Comparison of ENCODE assay signal across 30 cellular contexts in genomic region chr7:106095634-106096033, GRCh38.
"Had no signal": no experiment of that assay in that cellular context is flagged by ENCODE, and none has a peak within 500 bp of the region (broad histone marks: within the 10 kb centered on the region; RNA-seq: fewer than 3 reads in every experiment).

No MANE protein-coding gene starts in this region.

- H3K27ac ChIP-seq: esophagus muscularis mucosa, foreskin keratinocyte, gastroesophageal sphincter, heart left ventricle, hepatocyte, neural progenitor cell, parathyroid adenoma, right lobe of liver, suprapubic skin, transverse colon, upper lobe of right lung, uterus had no signal

- DNase-seq: dermis blood vessel endothelial cell; effector memory CD4-positive, alpha-beta T cell; foreskin keratinocyte; heart left ventricle; kidney; mesenchymal stem cell; midbrain; naive thymus-derived CD4-positive, alpha-beta T cell; right lobe of liver; stimulated activated CD4-positive, alpha-beta T cell treated with anti-CD3 and anti-CD28 coated beads, Interleukin-12 subunit alpha, Interleukin-12 subunit beta, amount 100 ng/mL, for 4 hours; stimulated activated CD4-positive, alpha-beta T cell treated with anti-CD3 and anti-CD28 coated beads, Interleukin-1b, Interleukin-23, amount 100 ng/mL, for 48 hours; stimulated activated CD4-positive, alpha-beta T cell treated with anti-CD3 and anti-CD28 coated beads, Interleukin-4, amount 100 ng/mL, for 1 hour; stimulated activated CD8-positive, alpha-beta memory T cell treated with anti-CD3 and anti-CD28 coated beads, Interleukin-4, amount 100 ng/mL, for 48 hours; stimulated activated naive CD4-positive, alpha-beta T cell; stimulated activated naive CD8-positive, alpha-beta T cell treated with anti-CD3 and anti-CD28 coated beads, Interleukin-15, amount 100 ng/mL, for 72 hours; transverse colon; upper lobe of right lung; uterus had no signal

- H3K27me3 ChIP-seq: esophagus muscularis mucosa, foreskin keratinocyte, gastroesophageal sphincter, heart left ventricle, hepatocyte, neural progenitor cell, right lobe of liver, suprapubic skin, transverse colon, upper lobe of right lung, uterus had no signal

- H3K4me3 Mint-ChIP-seq: naive thymus-derived CD4-positive, alpha-beta T cell; nephron; neural progenitor cell; stimulated activated naive CD8-positive, alpha-beta T cell treated with anti-CD3 and anti-CD28 coated beads, Interleukin-15, amount 100 ng/mL, for 72 hours had no signal

- H3K9me3 Mint-ChIP-seq: naive thymus-derived CD4-positive, alpha-beta T cell; nephron; neural progenitor cell; stimulated activated naive CD8-positive, alpha-beta T cell treated with anti-CD3 and anti-CD28 coated beads, Interleukin-15, amount 100 ng/mL, for 72 hours had no signal

- H3K4me2 ChIP-seq: hepatocyte, neural progenitor cell, smooth muscle cell had no signal

- H3K9me3 ChIP-seq: esophagus muscularis mucosa, gastroesophageal sphincter, heart left ventricle, right lobe of liver, suprapubic skin, transverse colon, upper lobe of right lung, uterus had no signal

- H3K4me1 Mint-ChIP-seq: neural progenitor cell had no signal

- ATAC-seq: foreskin keratinocyte; gastroesophageal sphincter; heart left ventricle; left lobe of liver; naive thymus-derived CD4-positive, alpha-beta T cell; right lobe of liver; stimulated activated naive CD8-positive, alpha-beta T cell treated with anti-CD3 and anti-CD28 coated beads, Interleukin-15, amount 100 ng/mL, for 72 hours; upper lobe of right lung had no signal

- H2AFZ ChIP-seq: hepatocyte, neural progenitor cell, parathyroid adenoma had no signal

- H3K27me3 Mint-ChIP-seq: naive thymus-derived CD4-positive, alpha-beta T cell; progenitor cell of endocrine pancreas; stimulated activated naive CD8-positive, alpha-beta T cell treated with anti-CD3 and anti-CD28 coated beads, Interleukin-15, amount 100 ng/mL, for 72 hours had no signal

- H3K9ac ChIP-seq: neural progenitor cell, parathyroid adenoma had no signal

- H3K4me3 ChIP-seq: esophagus muscularis mucosa, gastroesophageal sphincter, heart left ventricle, hepatocyte, lung, neural progenitor cell, right lobe of liver, smooth muscle cell, suprapubic skin, transverse colon, upper lobe of right lung, uterus had no signal

- H3K4me1 ChIP-seq: foreskin keratinocyte, neural progenitor cell had no signal

- FAIRE-seq: endothelial cell of umbilical vein, kidney had no signal

- H3K27ac Mint-ChIP-seq: nephron; neural progenitor cell; progenitor cell of endocrine pancreas; stimulated activated naive CD8-positive, alpha-beta T cell treated with anti-CD3 and anti-CD28 coated beads, Interleukin-15, amount 100 ng/mL, for 72 hours had no signal

- H3K36me3 ChIP-seq: uterus had no signal
